ENCODE assay signal across 28 cellular contexts in genomic region chr22:48710410-48710809, GRCh38.
"Had no signal": no experiment of that assay in that cellular context is flagged by ENCODE, and none has a peak within 500 bp of the region (broad histone marks: within the 10 kb centered on the region; RNA-seq: fewer than 3 reads in every experiment).

No MANE protein-coding gene starts in this region.

- ATAC-seq: activated CD4-positive, alpha-beta T cell treated with anti-CD3 and anti-CD28 coated beads for 36 hours; activated CD8-positive, alpha-beta memory T cell treated with anti-CD3 and anti-CD28 coated beads, Interleukin-2, amount 10 ng/mL, durations not matched to agents 7 days and 5 days; activated CD8-positive, alpha-beta T cell treated with anti-CD3 and anti-CD28 coated beads, Interleukin-2, amount 10 ng/mL, durations not matched to agents 7 days and 5 days; activated naive CD8-positive, alpha-beta T cell treated with anti-CD3 and anti-CD28 coated beads, Interleukin-2, amount 50 U/mL, for 24 hours; activated T-cell treated with anti-CD3 and anti-CD28 coated beads, Interleukin-2, amount 50 U/mL, for 72 hours; gastrocnemius medialis; left cardiac atrium; naive thymus-derived CD4-positive, alpha-beta T cell; stimulated activated naive B cell treated with anti-CD40 and anti-IgM and Interleukin-4, amounts not matched to agents 10 μg/mL and 1 μg/mL and 100 μg/mL, for 72 hours had no signal

- H3K4me1 ChIP-seq: gastrocnemius medialis, stomach, thyroid gland, upper lobe of left lung had no signal

- H3K27ac ChIP-seq: breast epithelium, gastrocnemius medialis, hepatocyte, stomach, thyroid gland, upper lobe of left lung had no signal

- H3K36me3 ChIP-seq: breast epithelium, gastrocnemius medialis, stomach, thyroid gland, upper lobe of left lung had no signal

- H3K4me3 ChIP-seq: breast epithelium, gastrocnemius medialis, hepatocyte, smooth muscle cell, stomach, thyroid gland, upper lobe of left lung had no signal

- FAIRE-seq: colon, endometrium had no signal

- H3K9me3 ChIP-seq: breast epithelium, gastrocnemius medialis, thyroid gland, upper lobe of left lung had no signal

- H3K27me3 ChIP-seq: breast epithelium, gastrocnemius medialis, hepatocyte, stomach, thyroid gland, upper lobe of left lung had no signal

- DNase-seq: activated CD4-positive, alpha-beta T cell treated with anti-CD3 and anti-CD28 coated beads for 36 hours; activated CD4-positive, CD25-positive, alpha-beta regulatory T cell; activated CD8-positive, alpha-beta memory T cell treated with anti-CD3 and anti-CD28 coated beads, Interleukin-2, amount 10 ng/mL, durations not matched to agents 7 days and 5 days; activated CD8-positive, alpha-beta T cell treated with anti-CD3 and anti-CD28 coated beads, Interleukin-2, amount 10 ng/mL, durations not matched to agents 7 days and 5 days; activated gamma-delta T cell; activated naive CD4-positive, alpha-beta T cell treated with anti-CD3 and anti-CD28 coated beads, Interleukin-2, amount 10 ng/mL, durations not matched to agents 7 days and 5 days; activated naive CD8-positive, alpha-beta T cell treated with anti-CD3 and anti-CD28 coated beads, Interleukin-2, amount 50 U/mL, for 24 hours; activated T-cell treated with anti-CD3 and anti-CD28 coated beads, Interleukin-2, amount 50 U/mL, for 72 hours; amygdala; effector CD8-positive, alpha-beta T cell; gastrocnemius medialis; glutamatergic neuron; islet precursor cell; left cardiac atrium; midbrain; naive thymus-derived CD4-positive, alpha-beta T cell; stimulated activated CD4-positive, alpha-beta T cell treated with anti-CD3 and anti-CD28 coated beads, Interleukin-15, amount 100 ng/mL, for 24 hours; stimulated activated CD4-positive, alpha-beta T cell treated with anti-CD3 and anti-CD28 coated beads, Interleukin-2, amount 100 ng/mL, for 24 hours; stimulated activated naive B cell treated with anti-CD40 and anti-IgM and Interleukin-4, amounts not matched to agents 10 μg/mL and 1 μg/mL and 100 μg/mL, for 72 hours; stomach; T-helper 2 cell; thyroid gland; upper lobe of left lung had no signal
